8 cellular contexts compared by ENCODE assay signal in genomic region chr5:6583049-6583880, GRCh38. TPM values are rescaled to one million over a fixed set of nuclear protein-coding genes. Genes with fewer than 3 reads are reported as not detected.
A peak's percentile ranks its signal among the peaks of the same experiment; 100 is the strongest.
DNase-seq lines count a peak whose midpoint lies in the region; ATAC-seq and TF ChIP-seq lines count a peak whose summit lies in the region.

No MANE protein-coding gene starts in this region.

- intact Hi-C loops in vagina (cut with DNase I), result loop anchor here (5.0 kb wide), 1 partner anchor 1086 kb away; no protein-coding TSS in a partner anchor

- no peak for TF ChIP-seq POLR2A in vagina (IDR thresholded peaks at IDR 0.05)

- H3K4me1 ChIP-seq in vagina, result peaks cover 15% of the 10 kb centered on the region

- no peaks in the 10 kb centered on the region for H3K9me3 Mint-ChIP-seq in effector memory CD8-positive, alpha-beta T cell
- H3K9me3 Mint-ChIP-seq in memory B cell, result no peaks in the 10 kb centered on the region

- peak; percentile 69 for ATAC-seq in effector memory CD8-positive, alpha-beta T cell (replicated peaks)
- ATAC-seq in memory B cell (ENCODE audit: low read depth) (peak; percentile 89), GM21723 (IDR thresholded peaks at IDR 0.05; ENCODE audit: unreplicated experiment) (no peak)

- H3K4me1 Mint-ChIP-seq in effector memory CD8-positive, alpha-beta T cell (ENCODE audit: low read depth in 2 of 2), result no peaks in the 10 kb centered on the region
- H3K4me1 Mint-ChIP-seq in memory B cell, result peaks cover 4% of the 10 kb centered on the region

- no peak overlapping the region for H3K27ac ChIP-seq in vagina

- DNase-seq in activated T-cell treated with anti-CD3 and anti-CD28 coated beads for 24 hours (ENCODE audit: low read depth) (peak; percentile 7), activated T-cell treated with anti-CD3 and anti-CD28 coated beads for 4 hours (no peak), NCI-H2227 (lab: John Stamatoyannopoulos, UW; ENCODE audit: unreplicated experiment) (peak; percentile 82), memory B cell (ENCODE audit: low spot score in 2 of 2) (peak; percentile 24 to 30), vagina (ENCODE audit: extremely low spot score in 2 of 2) (peak; percentile 62 to 70), cerebellar nuclear complex (lab: John Stamatoyannopoulos, UW) (no peak)
- no peak for DNase-seq in effector memory CD8-positive, alpha-beta T cell

- H3K4me3 ChIP-seq in vagina, result peak overlapping the region; percentile 40 to 56

- peaks cover 43 to 84% of the 10 kb centered on the region in 2 donors for H3K27me3 Mint-ChIP-seq in effector memory CD8-positive, alpha-beta T cell
- peaks cover 18% of the 10 kb centered on the region for H3K27me3 Mint-ChIP-seq in memory B cell

- H3K4me3 Mint-ChIP-seq in effector memory CD8-positive, alpha-beta T cell, result peak overlapping the region in 1 of 2 donors; percentile 33
- no peak overlapping the region for H3K4me3 Mint-ChIP-seq in memory B cell

- H3K27ac Mint-ChIP-seq in effector memory CD8-positive, alpha-beta T cell, result no peak overlapping the region
- no peak overlapping the region for H3K27ac Mint-ChIP-seq in memory B cell

- H3K36me3 ChIP-seq in vagina, result no peaks in the 10 kb centered on the region

- no peaks in the 10 kb centered on the region for H3K36me3 Mint-ChIP-seq in effector memory CD8-positive, alpha-beta T cell (ENCODE audit: insufficient read depth)
- H3K36me3 Mint-ChIP-seq in memory B cell, result no peaks in the 10 kb centered on the region

- H3K27me3 ChIP-seq in vagina, result no peaks in the 10 kb centered on the region

- no peak for TF ChIP-seq CTCF in vagina (IDR thresholded peaks at IDR 0.05)

- H3K9me3 ChIP-seq in vagina, result no peaks in the 10 kb centered on the region

RNA-seq across cellular contexts. Expression of gene NSUN2, which starts 49.6 kb away (rescaled TPM):
- 43.2 TPM for total RNA-seq in vagina

RNA-seq across cellular contexts. Expression of gene SRD5A1, which starts 50.0 kb away (rescaled TPM):
- total RNA-seq in vagina, result 45.4 TPM

Comparison
In these comparisons a context has a peak if more than half of its experiments do, and no peak if none do; other contexts are left out.
1. DNase-seq: peak in activated T-cell treated with anti-CD3 and anti-CD28 coated beads for 24 hours (single experiment), NCI-H2227 (single experiment), memory B cell (2 of 2) and vagina (2 of 2); none in activated T-cell treated with anti-CD3 and anti-CD28 coated beads for 4 hours (single experiment), effector memory CD8-positive, alpha-beta T cell (0 of 3) and cerebellar nuclear complex (0 of 2).